Comparison of ENCODE assay signal across 14 cellular contexts in the genomic region with DNA sequence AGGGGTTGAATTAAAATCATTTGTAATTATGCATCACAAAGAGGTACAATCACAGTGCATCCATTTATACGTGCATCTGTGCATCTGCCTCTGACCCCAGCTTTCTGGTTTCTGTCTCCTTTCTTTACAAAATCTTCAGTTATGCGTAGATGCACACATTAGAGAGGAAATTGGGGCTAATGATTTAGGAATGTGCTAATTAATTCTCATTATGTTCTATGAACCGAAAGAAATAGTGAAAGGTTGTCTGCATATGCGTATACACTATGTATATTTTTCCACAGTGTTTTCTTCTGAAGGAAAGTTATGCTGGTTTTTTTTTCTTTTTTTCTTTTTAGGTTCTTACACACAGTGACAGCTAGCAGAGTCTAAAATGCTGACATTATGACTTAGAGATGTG.
"Had no signal": no experiment of that assay in that cellular context is flagged by ENCODE, and none has a peak within 500 bp of the region (broad histone marks: within the 10 kb centered on the region; RNA-seq: fewer than 3 reads in every experiment).

No MANE protein-coding gene starts in this region.

- H3K9me3 Mint-ChIP-seq: activated CD4-positive, alpha-beta T cell treated with anti-CD3 and anti-CD28 coated beads, Interleukin-2, amount 10 ng/mL, durations not matched to agents 7 days and 5 days; activated T-helper 1 cell treated with anti-CD3 and anti-CD28 coated beads, Interleukin-12 subunit alpha, Interleukin-12 subunit beta, Interleukin-2, Interleukin-4 antibody, amounts not matched to agents 30 ng/mL and 10 ng/mL and 1 ng/mL, durations not matched to agents 14 hours and 24 hours and 36 hours had no signal

- H3K4me3 Mint-ChIP-seq: activated CD4-positive, alpha-beta T cell treated with anti-CD3 and anti-CD28 coated beads, Interleukin-2, amount 10 ng/mL, durations not matched to agents 7 days and 5 days; activated T-helper 1 cell treated with anti-CD3 and anti-CD28 coated beads, Interleukin-12 subunit alpha, Interleukin-12 subunit beta, Interleukin-2, Interleukin-4 antibody, amounts not matched to agents 30 ng/mL and 10 ng/mL and 1 ng/mL, durations not matched to agents 14 hours and 24 hours and 36 hours; natural killer cell had no signal

- H3K4me1 Mint-ChIP-seq: activated CD4-positive, alpha-beta T cell treated with anti-CD3 and anti-CD28 coated beads, Interleukin-2, amount 10 ng/mL, durations not matched to agents 7 days and 5 days; natural killer cell had no signal

- H3K27me3 ChIP-seq: ovary had no signal

- H3K4me3 ChIP-seq: ovary, transverse colon had no signal

- H3K27ac Mint-ChIP-seq: activated CD4-positive, alpha-beta T cell treated with anti-CD3 and anti-CD28 coated beads, Interleukin-2, amount 10 ng/mL, durations not matched to agents 7 days and 5 days; activated T-helper 1 cell treated with anti-CD3 and anti-CD28 coated beads, Interleukin-12 subunit alpha, Interleukin-12 subunit beta, Interleukin-2, Interleukin-4 antibody, amounts not matched to agents 30 ng/mL and 10 ng/mL and 1 ng/mL, durations not matched to agents 14 hours and 24 hours and 36 hours; natural killer cell had no signal

- H3K9me3 ChIP-seq: ovary, transverse colon had no signal

- ATAC-seq: natural killer cell had no signal

- H3K27ac ChIP-seq: ovary had no signal

- H3K36me3 ChIP-seq: ovary, transverse colon had no signal

- H3K36me3 Mint-ChIP-seq: natural killer cell had no signal

- DNase-seq: activated CD4-positive, alpha-beta T cell treated with anti-CD3 and anti-CD28 coated beads, Interleukin-2, amount 10 ng/mL, durations not matched to agents 7 days and 5 days; activated CD8-positive, alpha-beta memory T cell treated with anti-CD3 and anti-CD28 coated beads for 24 hours; activated naive CD4-positive, alpha-beta T cell; anterior cingulate cortex; dermis blood vessel endothelial cell; hippocampal formation; kidney glomerular epithelial cell; mesenchymal stem cell; natural killer cell; ovary; stimulated activated CD4-positive, alpha-beta T cell treated with anti-CD3 and anti-CD28 coated beads, Interleukin-12 subunit alpha, Interleukin-12 subunit beta, amount 100 ng/mL, for 4 hours; stimulated activated CD4-positive, alpha-beta T cell treated with anti-CD3 and anti-CD28 coated beads, Interleukin-2, amount 100 ng/mL, for 24 hours; transverse colon had no signal
